Comparison of ENCODE assay signal across 8 cellular contexts in the genomic region with DNA sequence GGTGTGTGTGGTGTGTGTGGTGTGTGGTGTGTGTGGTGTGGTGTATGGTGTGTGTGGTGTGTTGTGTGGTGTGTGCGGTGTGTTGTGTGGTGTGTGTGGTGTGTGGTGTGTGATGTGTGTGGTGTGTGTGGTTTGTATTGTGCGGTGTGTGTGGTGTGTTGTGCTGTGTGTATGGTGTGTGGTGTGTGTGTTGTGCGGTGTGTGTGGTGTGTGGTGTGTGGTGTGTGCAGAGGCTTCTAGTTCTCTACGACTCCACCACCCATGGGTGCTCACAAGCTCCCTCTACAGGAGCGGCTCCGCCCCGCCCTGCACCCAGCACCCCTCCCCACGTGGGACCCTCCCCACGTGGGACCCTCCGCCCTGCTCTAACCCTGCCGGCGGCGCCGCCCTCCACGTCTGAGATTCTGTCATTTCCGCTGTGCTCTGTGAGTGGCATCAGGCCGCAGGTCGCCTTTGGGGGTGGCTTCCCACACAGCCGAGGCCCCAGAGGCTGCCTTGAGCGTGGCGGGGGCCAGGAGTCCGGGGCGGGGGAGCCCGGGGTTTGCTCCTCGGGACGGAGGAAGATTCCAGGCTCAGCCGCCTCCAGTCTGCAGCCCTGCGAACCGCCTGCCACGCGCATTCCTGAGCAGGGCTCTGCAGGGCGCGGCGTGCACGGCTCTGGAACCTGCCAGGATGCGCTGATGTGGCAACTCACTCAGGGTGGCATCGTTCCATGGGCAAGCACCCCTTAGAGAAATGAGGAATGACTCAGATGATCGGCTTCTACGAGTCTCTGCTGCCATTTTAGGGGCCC. TPM values are rescaled to one million over a fixed set of nuclear protein-coding genes. Genes with fewer than 3 reads are reported as not detected.
DNase-seq lines count a peak whose midpoint lies in the region; ATAC-seq, FAIRE-seq and TF ChIP-seq lines count a peak whose summit lies in the region.

No MANE protein-coding gene starts in this region.

- H3K36me3 ChIP-seq in HepG2 (replicated peaks in 1 of 2; ENCODE audit: control insufficient read depth in 1 of 2, insufficient read depth in 2 of 2, low read length in 2 of 2), result no peaks in the 10 kb centered on the region
- H3K36me3 ChIP-seq in right lobe of liver, result no peaks in the 10 kb centered on the region
- no peaks in the 10 kb centered on the region for H3K36me3 ChIP-seq in upper lobe of left lung
- H3K36me3 ChIP-seq in tibial nerve, result no peaks in the 10 kb centered on the region

- H3K9ac ChIP-seq in HepG2 (ENCODE audit: insufficient read depth, low read depth, low read length), result no peak overlapping the region

- H3K4me3 ChIP-seq in HepG2 (replicated peaks in 1 of 3; ENCODE audit: insufficient read depth in 1 of 3, low read depth in 2 of 3, low read length in 3 of 3), result peak overlapping the region in 1 of 3 experiments; percentile 20; a peak in 1 of 6 replicates
- no peak overlapping the region for H3K4me3 ChIP-seq in right lobe of liver
- H3K4me3 ChIP-seq in fibroblast of mammary gland (ENCODE audit: control insufficient read depth, low read depth, low read length), result peak overlapping the region; percentile 10
- H3K4me3 ChIP-seq in upper lobe of left lung, result no peak overlapping the region
- H3K4me3 ChIP-seq in tibial nerve, result peak overlapping the region in 1 of 4 donors; percentile 17

- TF ChIP-seq EP300 in HepG2 (IDR thresholded peaks at IDR 0.05; ENCODE audit: low read depth in 2 of 2, low read length in 2 of 2) (no peak), HepG2 (CRISPR knock-in tag; IDR thresholded peaks at IDR 0.05; ENCODE audit: borderline replicate concordance) (no peak), upper lobe of left lung (IDR thresholded peaks at IDR 0.05) (no peak), tibial nerve (IDR thresholded peaks at IDR 0.05) (no peak)

- in situ Hi-C loops in HepG2 (cut with HindIII; ENCODE audit: extremely low pct_ligation_motif_present, low pct_unique_long_range_greater_than_20kb), result no loop called here

- no peak for DNase-seq in HepG2 (ENCODE audit: low spot score)
- no peak for DNase-seq in right lobe of liver
- DNase-seq in activated CD4-positive, alpha-beta T cell treated with anti-CD3 and anti-CD28 coated beads for 4 hours, result peak; percentile 26 to 51
- DNase-seq in fibroblast of mammary gland (ENCODE audit: low read depth), result peak; percentile 51
- DNase-seq in upper lobe of left lung, result peak in 1 of 2 donors; percentile 87
- DNase-seq in tibial nerve (ENCODE audit: low spot score in 2 of 2), result no peak
- DNase-seq in islet precursor cell, result no peak
- no peak for DNase-seq in SKM-1 treated with dmso at 0.1 percent for 144 hours (lab: John Stamatoyannopoulos, UW; ENCODE audit: unreplicated experiment)

- no peak overlapping the region for H2AFZ ChIP-seq in HepG2 (ENCODE audit: low read length)

- H3K9me3 ChIP-seq in HepG2 (ENCODE audit: low read length) (no peaks in the 10 kb centered on the region), right lobe of liver (no peaks in the 10 kb centered on the region), upper lobe of left lung (no peaks in the 10 kb centered on the region), tibial nerve (no peaks in the 10 kb centered on the region)

- H3K4me1 ChIP-seq in HepG2 (ENCODE audit: insufficient read depth, low read length) (peaks cover 59% of the 10 kb centered on the region), right lobe of liver (no peaks in the 10 kb centered on the region), upper lobe of left lung (peaks cover 3 to 13% (median 7%) of the 10 kb centered on the region in 4 donors), tibial nerve (peaks cover 0 to 7% (median 0%) of the 10 kb centered on the region in 4 donors)

- CTCF ChIA-PET in HepG2 (lab: Yijun Ruan, JAX; ENCODE audit: low intra/inter-chr PET ratio, low total read pairs), result interaction anchor here (1.3 kb wide), 1 partner anchor 41 kb away, joined by 3 read pairs; no protein-coding TSS in a partner anchor

- no peaks in the 10 kb centered on the region for H4K20me1 ChIP-seq in HepG2 (ENCODE audit: insufficient read depth, low read length)

- TF ChIP-seq CTCF in HepG2 (CRISPR knock-in tag; IDR thresholded peaks at IDR 0.05) (peak; percentile 57), right lobe of liver (IDR thresholded peaks at IDR 0.05) (no peak), fibroblast of mammary gland (conservative IDR thresholded peaks at IDR 0.05; ENCODE audit: control insufficient read depth, insufficient read depth, low read depth, low read length) (peak; percentile 15), upper lobe of left lung (IDR thresholded peaks at IDR 0.05) (no peak), tibial nerve (IDR thresholded peaks at IDR 0.05) (no peak)

- intact Hi-C loops in HepG2 (cut with micrococcal nuclease; ENCODE audit: unreplicated experiment) (no loop called here), right lobe of liver (cut with DNase I) (no loop called here)

- H3K27me3 ChIP-seq in HepG2 (ENCODE audit: control insufficient read depth in 1 of 2, insufficient read depth in 2 of 2, low read length in 2 of 2) (peaks cover 4 to 17% of the 10 kb centered on the region in 2 experiments; a peak in 2 of 5 replicates), right lobe of liver (no peaks in the 10 kb centered on the region), upper lobe of left lung (no peaks in the 10 kb centered on the region), tibial nerve (no peaks in the 10 kb centered on the region)

- 34% methylated on average over 10 of the region's 39 CpGs for WGBS in HepG2 (ENCODE audit: low lambda C conversion rate)
- 62% methylated on average over 5 of the region's 39 CpGs for WGBS in right lobe of liver (ENCODE audit: insufficient coverage, low coverage, low lambda C conversion rate, missing lambda C conversion rate)
- 68% methylated on average over 30 to 39 of the region's 39 CpGs for WGBS in upper lobe of left lung, 2 donors
- 66% methylated on average over 36 of the region's 39 CpGs for WGBS in tibial nerve, 2 donors

- no peak for TF ChIP-seq POLR2A in HepG2 (IDR thresholded peaks at IDR 0.05; ENCODE audit: insufficient read depth in 1 of 2, low read depth in 2 of 2, low read length in 2 of 2)
- TF ChIP-seq POLR2A in right lobe of liver (IDR thresholded peaks at IDR 0.05), result no peak
- no peak for TF ChIP-seq POLR2A in upper lobe of left lung (IDR thresholded peaks at IDR 0.05)
- no peak for TF ChIP-seq POLR2A in tibial nerve (IDR thresholded peaks at IDR 0.05)

- peak overlapping the region; percentile 48 for H3K4me2 ChIP-seq in HepG2 (ENCODE audit: low read depth, low read length)

- POLR2A ChIA-PET in HepG2 (lab: Yijun Ruan, JAX), result no interaction called here

- no peak for FAIRE-seq in HepG2 (lab: Jason Lieb, UNC)

- H3K27ac ChIP-seq in HepG2 (ENCODE audit: extremely low read length, insufficient read depth, low read length) (no peak overlapping the region), right lobe of liver (no peak overlapping the region), upper lobe of left lung (no peak overlapping the region), tibial nerve (no peak overlapping the region)

- ATAC-seq in HepG2, result peak; percentile 44
- ATAC-seq in right lobe of liver, result no peak
- ATAC-seq in upper lobe of left lung (ENCODE audit: low FRiP score in 2 of 2), result peak; percentile 3 to 31

- no TSS peak for BruUV-seq in HepG2 (replicated peaks; lab: Mats Ljungman, UMichigan)

- TF ChIP-seq RAD21 in HepG2 (CRISPR knock-in tag; IDR thresholded peaks at IDR 0.05), result no peak

- no peaks in the 10 kb centered on the region for H3K79me2 ChIP-seq in HepG2 (ENCODE audit: insufficient read depth, low read length)

TF ChIP-seq in HepG2, 621 proteins besides CTCF, POLR2A, EP300 and RAD21 (continues in another document):
- TF ChIP-seq, protein P1, sequence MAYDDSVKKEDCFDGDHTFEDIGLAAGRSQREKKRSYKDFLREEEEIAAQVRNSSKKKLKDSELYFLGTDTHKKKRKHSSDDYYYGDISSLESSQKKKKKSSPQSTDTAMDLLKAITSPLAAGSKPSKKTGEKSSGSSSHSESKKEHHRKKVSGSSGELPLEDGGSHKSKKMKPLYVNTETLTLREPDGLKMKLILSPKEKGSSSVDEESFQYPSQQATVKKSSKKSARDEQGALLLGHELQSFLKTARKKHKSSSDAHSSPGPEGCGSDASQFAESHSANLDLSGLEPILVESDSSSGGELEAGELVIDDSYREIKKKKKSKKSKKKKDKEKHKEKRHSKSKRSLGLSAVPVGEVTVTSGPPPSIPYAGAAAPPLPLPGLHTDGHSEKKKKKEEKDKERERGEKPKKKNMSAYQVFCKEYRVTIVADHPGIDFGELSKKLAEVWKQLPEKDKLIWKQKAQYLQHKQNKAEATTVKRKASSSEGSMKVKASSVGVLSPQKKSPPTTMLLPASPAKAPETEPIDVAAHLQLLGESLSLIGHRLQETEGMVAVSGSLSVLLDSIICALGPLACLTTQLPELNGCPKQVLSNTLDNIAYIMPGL (CRISPR knock-in tag; IDR thresholded peaks at IDR 0.05; ENCODE audit: borderline replicate concordance in 1 of 2, low read depth in 1 of 2), result 0 out of 4 replicates have a peak, but pooled peaks of 1 of the 2 experiments have one; percentile 20
- peak; percentile 59; the same call in 1 of the 2 replicates for TF ChIP-seq ZBTB7A (CRISPR knock-in tag; IDR thresholded peaks at IDR 0.05)

RNA-seq across cellular contexts. Expression of a gene that starts 37.0 kb away (rescaled TPM):
- total RNA-seq in HepG2 (2016; rRNA removed; fragmentation: Illumina TruSeq; extraction: Trizol), result 53.9 and 72.9 TPM in 2 replicates
- total RNA-seq in HepG2 (2016; cell fraction: cytosol; rRNA removed; fragmentation: Illumina TruSeq; extraction: Trizol; ENCODE audit: low read depth), result 51.7 and 58.5 TPM in 2 replicates
- 57.3 and 66.0 TPM in 2 replicates for total RNA-seq in HepG2 (2016; cell fraction: insoluble cytoplasmic fraction; rRNA removed; fragmentation: Illumina TruSeq; extraction: Trizol)
- total RNA-seq in HepG2 (2016; cell fraction: membrane; rRNA removed; fragmentation: Illumina TruSeq; extraction: Trizol), result 37.1 and 38.2 TPM in 2 replicates
- 31.6 and 33.1 TPM in 2 replicates for total RNA-seq in HepG2 (2016; cell fraction: nucleus; rRNA removed; fragmentation: Illumina TruSeq; extraction: Trizol)
- polyA plus RNA-seq in HepG2 (2011; rRNA removed), result 27.1 and 29.9 TPM in 2 replicates
- 14.8 and 23.9 TPM in 2 replicates for polyA plus RNA-seq in HepG2 (2011; cell fraction: cytosol; rRNA removed)
- polyA plus RNA-seq in HepG2 (2011; cell fraction: nucleus; rRNA removed), result 22.1 and 25.2 TPM in 2 replicates
- 61.9 and 67.0 TPM in 2 replicates for polyA plus RNA-seq in HepG2 (2012)
- polyA plus RNA-seq in HepG2 (2016; cell fraction: cytosol; fragmentation: Illumina TruSeq; extraction: Trizol; ENCODE audit: low read depth), result 15.6 and 19.2 TPM in 2 replicates
- polyA plus RNA-seq in HepG2 (2016; cell fraction: insoluble cytoplasmic fraction; fragmentation: Illumina TruSeq; extraction: Trizol; ENCODE audit: low read depth), result 96.0 and 98.3 TPM in 2 replicates
- polyA plus RNA-seq in HepG2 (2016; cell fraction: membrane; fragmentation: Illumina TruSeq; extraction: Trizol; ENCODE audit: low read depth), result 29.1 and 33.0 TPM in 2 replicates
- polyA plus RNA-seq in HepG2 (2016; cell fraction: nucleus; fragmentation: Illumina TruSeq; extraction: Trizol; ENCODE audit: insufficient read depth, low read depth), result 55.8 and 62.6 TPM in 2 replicates
- polyA minus RNA-seq in HepG2 (2011; rRNA and poly(A)+ RNA removed; ENCODE audit: low replicate concordance), result 18.1 and 22.3 TPM in 2 replicates
- 25.6 and 28.2 TPM in 2 replicates for polyA minus RNA-seq in HepG2 (2011; cell fraction: cytosol; rRNA and poly(A)+ RNA removed)
- 43.9 and 51.2 TPM in 2 replicates for polyA minus RNA-seq in HepG2 (2011; cell fraction: nucleus; rRNA and poly(A)+ RNA removed)
- 10 to 100 TPM; 24.5 to 38.0 (median 35.2) TPM for total RNA-seq in right lobe of liver
- total RNA-seq in upper lobe of left lung, result 10 to 100 TPM; 64.1 to 99.6 (median 83.0) TPM
- total RNA-seq in tibial nerve, result 100 to 1,000 TPM in 2 of 4 donors, 10 to 100 TPM in 2; 85.5 to 106 (median 96.9) TPM

Comparison
In these comparisons a context has a peak if more than half of its experiments do, and no peak if none do; other contexts are left out.
1. ATAC-seq: peak in HepG2 (single experiment) and upper lobe of left lung (2 of 2); none in right lobe of liver (0 of 4).
2. CTCF ChIP-seq: peak in HepG2 (single experiment) and fibroblast of mammary gland (single experiment); none in right lobe of liver (0 of 4), upper lobe of left lung (0 of 6) and tibial nerve (0 of 5).
3. DNase-seq: peak in activated CD4-positive, alpha-beta T cell treated with anti-CD3 and anti-CD28 coated beads for 4 hours (2 of 2) and fibroblast of mammary gland (single experiment); none in HepG2 (single experiment), right lobe of liver (0 of 3), tibial nerve (0 of 2), islet precursor cell (single experiment) and SKM-1 treated with dmso at 0.1 percent for 144 hours (single experiment).